8 cellular contexts compared by ENCODE assay signal in the genomic region with DNA sequence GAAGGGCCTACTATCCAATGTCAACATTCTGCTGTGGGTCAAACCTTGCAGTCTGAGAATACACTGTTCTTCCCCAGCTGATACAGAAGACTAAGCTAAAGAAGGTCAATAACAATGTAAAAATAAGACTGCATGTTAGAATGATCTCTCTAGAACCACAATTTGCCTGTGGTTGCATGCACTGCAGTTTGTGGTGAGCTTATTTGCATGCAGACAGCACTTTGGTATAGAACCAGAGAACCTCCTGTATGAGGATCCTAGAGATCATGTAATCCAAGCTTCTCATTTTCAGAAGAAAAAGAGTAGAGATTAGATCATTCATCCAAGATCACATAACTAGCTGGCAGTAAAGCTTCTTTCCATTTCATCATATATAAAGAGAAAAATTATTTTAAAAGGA. TPM values are rescaled to one million over a fixed set of nuclear protein-coding genes. Genes with fewer than 3 reads are reported as not detected.
A peak's percentile ranks its signal among the peaks of the same experiment; 100 is the strongest.
DNase-seq lines count a peak whose midpoint lies in the region; ATAC-seq, FAIRE-seq and TF ChIP-seq lines count a peak whose summit lies in the region.

No MANE protein-coding gene starts in this region.

- H3K27me3 Mint-ChIP-seq in activated naive CD8-positive, alpha-beta T cell treated with anti-CD3 and anti-CD28 coated beads for 36 hours, result no peaks in the 10 kb centered on the region

- peaks cover 13% of the 10 kb centered on the region for H3K36me3 Mint-ChIP-seq in activated naive CD8-positive, alpha-beta T cell treated with anti-CD3 and anti-CD28 coated beads for 36 hours

- H3K27ac Mint-ChIP-seq in activated naive CD8-positive, alpha-beta T cell treated with anti-CD3 and anti-CD28 coated beads for 36 hours, result no peak overlapping the region

- FAIRE-seq in GM18507 (lab: Jason Lieb, UNC), result peak; percentile 97

- no peak overlapping the region for H3K4me3 Mint-ChIP-seq in activated naive CD8-positive, alpha-beta T cell treated with anti-CD3 and anti-CD28 coated beads for 36 hours

- peak; percentile 49 for DNase-seq in GM18507 (ENCODE audit: extremely low spot score, insufficient read length, low read depth)
- DNase-seq in activated naive CD8-positive, alpha-beta T cell treated with anti-CD3 and anti-CD28 coated beads for 36 hours, result peak; percentile 15
- DNase-seq in ureter (ENCODE audit: low spot score), result no peak
- no peak for DNase-seq in HEK293T (ENCODE audit: extremely low spot score)
- no peak for DNase-seq in activated gamma-delta T cell treated with Interleukin-2 at 50 U/mL for 16 hours
- DNase-seq in stimulated activated CD4-positive, alpha-beta T cell treated with anti-CD3 and anti-CD28 coated beads, Interleukin-2, amount 100 ng/mL, for 48 hours, result no peak

- H3K9me3 Mint-ChIP-seq in activated naive CD8-positive, alpha-beta T cell treated with anti-CD3 and anti-CD28 coated beads for 36 hours, result peaks cover 2% of the 10 kb centered on the region

- H3K4me1 Mint-ChIP-seq in activated naive CD8-positive, alpha-beta T cell treated with anti-CD3 and anti-CD28 coated beads for 36 hours, result peaks cover 21% of the 10 kb centered on the region

- CTCF ChIA-PET in HEK293T (lab: Yijun Ruan, JAX), result interaction anchor here (0.6 kb wide), 1 partner anchor 851 kb away, joined by 3 read pairs; no protein-coding TSS in a partner anchor

- POLR2A ChIA-PET in HEK293T (lab: Yijun Ruan, JAX), result interaction anchor here (1.3 kb wide), 1 partner anchor 16 kb away, joined by 11 read pairs; a partner anchor contains a TSS

- ATAC-seq in GM21367 (IDR thresholded peaks at IDR 0.05; ENCODE audit: unreplicated experiment) (peak; percentile 91), HG03342 (IDR thresholded peaks at IDR 0.05; ENCODE audit: unreplicated experiment) (peak; percentile 99)

TF ChIP-seq in HEK293T, 16 proteins besides CTCF, POLR2A, EP300 and RAD21:
- TF ChIP-seq ELF4 (IDR thresholded peaks at IDR 0.05) (no peak), SUZ12 (IDR thresholded peaks at IDR 0.05) (no peak), CTBP1 (IDR thresholded peaks at IDR 0.05; ENCODE audit: borderline replicate concordance) (no peak), ZNF384 (IDR thresholded peaks at IDR 0.05) (no peak), TARDBP (IDR thresholded peaks at IDR 0.05) (no peak), FOXA1 (IDR thresholded peaks at IDR 0.05) (no peak), NFRKB (IDR thresholded peaks at IDR 0.05) (no peak), L3MBTL2 (conservative IDR thresholded peaks at IDR 0.05) (no peak), SP1 (IDR thresholded peaks at IDR 0.05) (no peak), FOXK2 (IDR thresholded peaks at IDR 0.05) (no peak)
- TF ChIP-seq, protein P1, sequence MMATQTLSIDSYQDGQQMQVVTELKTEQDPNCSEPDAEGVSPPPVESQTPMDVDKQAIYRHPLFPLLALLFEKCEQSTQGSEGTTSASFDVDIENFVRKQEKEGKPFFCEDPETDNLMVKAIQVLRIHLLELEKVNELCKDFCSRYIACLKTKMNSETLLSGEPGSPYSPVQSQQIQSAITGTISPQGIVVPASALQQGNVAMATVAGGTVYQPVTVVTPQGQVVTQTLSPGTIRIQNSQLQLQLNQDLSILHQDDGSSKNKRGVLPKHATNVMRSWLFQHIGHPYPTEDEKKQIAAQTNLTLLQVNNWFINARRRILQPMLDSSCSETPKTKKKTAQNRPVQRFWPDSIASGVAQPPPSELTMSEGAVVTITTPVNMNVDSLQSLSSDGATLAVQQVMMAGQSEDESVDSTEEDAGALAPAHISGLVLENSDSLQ (IDR thresholded peaks at IDR 0.05), result no peak
TF ChIP-seq in HEK293T: peak in this region for 0.

RNA-seq across cellular contexts. Expression of a gene that starts 15.8 kb away (rescaled TPM):
- 1 to 10 TPM; 6.3 to 6.6 TPM for total RNA-seq in activated naive CD8-positive, alpha-beta T cell treated with anti-CD3 and anti-CD28 coated beads for 36 hours
- total RNA-seq in ureter, result 19.1 TPM

RNA-seq across cellular contexts. Expression of a gene that starts 59.5 kb away (rescaled TPM):
- 10 to 100 TPM; 42.1 to 44.8 TPM for total RNA-seq in activated naive CD8-positive, alpha-beta T cell treated with anti-CD3 and anti-CD28 coated beads for 36 hours
- total RNA-seq in ureter, result 55.2 TPM

Comparison
In these comparisons a context has a peak if more than half of its experiments do, and no peak if none do; other contexts are left out.
1. DNase-seq: peak in GM18507 (single experiment) and activated naive CD8-positive, alpha-beta T cell treated with anti-CD3 and anti-CD28 coated beads for 36 hours (single experiment); none in ureter (single experiment), HEK293T (single experiment), activated gamma-delta T cell treated with Interleukin-2 at 50 U/mL for 16 hours (single experiment) and stimulated activated CD4-positive, alpha-beta T cell treated with anti-CD3 and anti-CD28 coated beads, Interleukin-2, amount 100 ng/mL, for 48 hours (0 of 2).